In the genomic region with DNA sequence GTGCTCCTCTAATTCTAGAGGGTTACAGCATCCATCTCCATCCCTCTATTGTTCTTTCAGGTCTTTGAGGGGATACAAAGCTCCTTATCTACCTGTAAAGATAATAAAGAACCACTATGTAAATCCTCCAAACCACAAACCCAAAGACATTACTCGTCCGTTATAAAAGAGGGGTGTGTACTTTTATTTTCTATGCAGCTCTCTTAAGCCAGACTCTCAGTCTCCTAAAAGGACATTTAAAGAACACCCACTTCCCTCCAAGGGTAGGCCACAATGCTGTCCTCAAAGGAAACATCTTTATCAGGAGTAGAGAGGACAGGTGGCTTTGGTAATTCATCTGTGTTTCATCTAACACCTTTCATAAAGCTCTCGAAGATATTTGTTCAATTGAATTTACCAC, we compare ENCODE assay signal across 22 cellular contexts.
A peak's percentile ranks its signal among the peaks of the same experiment; 100 is the strongest.
DNase-seq lines count a peak whose midpoint lies in the region; ATAC-seq and TF ChIP-seq lines count a peak whose summit lies in the region.
"Had no signal": no experiment of that assay in that cellular context is flagged by ENCODE, and none has a peak within 500 bp of the region (broad histone marks: within the 10 kb centered on the region; RNA-seq: fewer than 3 reads in every experiment).

No MANE protein-coding gene starts in this region.

- no peak overlapping the region for H3K27ac ChIP-seq in lower lobe of right lung

- ATAC-seq in GM18867 (IDR thresholded peaks at IDR 0.05; ENCODE audit: unreplicated experiment), result peak; percentile 59
- no peak for ATAC-seq in GM18517 (IDR thresholded peaks at IDR 0.05; ENCODE audit: unreplicated experiment)
- no peak for ATAC-seq in GM18873 (IDR thresholded peaks at IDR 0.05; ENCODE audit: low FRiP score, unreplicated experiment)
- ATAC-seq in lower lobe of right lung, result no peak
- ATAC-seq: GM23338, Panc1 had no signal

- intact Hi-C loops in lower lobe of right lung (cut with DNase I), result no loop called here

- peak; percentile 54 to 69 for DNase-seq in NCI-H187 (lab: John Stamatoyannopoulos, UW)
- peak; percentile 93 for DNase-seq in NCI-H526 treated with DMSO at 0.1 percent for 48 hours (lab: John Stamatoyannopoulos, UW)
- DNase-seq in NCI-H510A treated with DMSO at 0.1 percent for 48 hours (lab: John Stamatoyannopoulos, UW), result no peak
- DNase-seq in lower lobe of right lung, result no peak
- DNase-seq: C1 segment of cervical spinal cord; Caco-2; CD4-positive, alpha-beta memory T cell; EL; GDM1; H9; KG1; NCI-H1048; NCI-H1694; NCI-H446; NCI-H69; SHP77 treated with DMSO at 0.1 percent for 48 hours; T-helper 1 cell had no signal

- no peaks in the 10 kb centered on the region for H3K9me3 ChIP-seq in lower lobe of right lung
- H3K9me3 ChIP-seq: Caco-2 had no signal

- TF ChIP-seq CTCF in lower lobe of right lung (IDR thresholded peaks at IDR 0.05), result no peak

- no peaks in the 10 kb centered on the region for H3K4me1 ChIP-seq in lower lobe of right lung
- H3K4me1 ChIP-seq: Caco-2 had no signal

- no peaks in the 10 kb centered on the region for H3K36me3 ChIP-seq in lower lobe of right lung

- no peak overlapping the region for H3K4me3 ChIP-seq in lower lobe of right lung
- H3K4me3 ChIP-seq: GM23338 had no signal

- H3K27me3 ChIP-seq in lower lobe of right lung (ENCODE audit: low read depth), result no peaks in the 10 kb centered on the region

Comparison
In these comparisons a context has a peak if more than half of its experiments do, and no peak if none do; other contexts are left out.
1. DNase-seq: peak in NCI-H187 (2 of 2) and NCI-H526 treated with DMSO at 0.1 percent for 48 hours (single experiment); none in NCI-H510A treated with DMSO at 0.1 percent for 48 hours (single experiment) and lower lobe of right lung (single experiment).